Comparison of ENCODE assay signal across 14 cellular contexts in the genomic region with DNA sequence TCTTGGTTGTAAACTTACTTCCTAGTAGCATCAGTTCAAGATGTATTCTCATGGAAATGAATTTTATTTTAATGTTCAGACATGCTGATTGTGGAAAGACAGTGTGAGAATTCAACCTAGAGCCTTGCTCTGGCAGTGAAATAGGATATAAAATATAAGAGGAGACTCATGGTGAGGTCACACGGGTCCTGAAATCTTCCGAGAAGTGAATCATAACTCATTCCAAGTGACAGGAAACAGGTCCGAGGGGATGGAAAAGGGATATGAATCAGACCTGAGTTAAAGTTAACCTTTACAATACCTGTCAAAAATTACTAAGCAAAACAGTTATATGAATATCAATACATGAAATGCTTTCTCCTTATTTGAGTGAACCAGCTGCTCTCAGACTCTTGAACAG.
DNase-seq lines count a peak whose midpoint lies in the region; ATAC-seq and TF ChIP-seq lines count a peak whose summit lies in the region.
"Had no signal": no experiment of that assay in that cellular context is flagged by ENCODE, and none has a peak within 500 bp of the region (broad histone marks: within the 10 kb centered on the region; RNA-seq: fewer than 3 reads in every experiment).

No MANE protein-coding gene starts in this region.

- intact Hi-C loops in activated CD4-positive, alpha-beta memory T cell treated with anti-CD3 and anti-CD28 coated beads for 36 hours (cut with micrococcal nuclease) = no loop called here
- intact Hi-C loops in upper lobe of right lung (cut with DNase I) = no loop called here

- DNase-seq in GM23248 = peak; percentile 59
- DNase-seq in RWPE1 (ENCODE audit: low spot score) = peak; percentile 84
- DNase-seq in epithelial cell of proximal tubule (ENCODE audit: low read depth) = peak; percentile 15
- no peak for DNase-seq in osteoblast (ENCODE audit: insufficient read length, low spot score, missing footprints)
- no peak for DNase-seq in activated CD4-positive, alpha-beta memory T cell treated with anti-CD3 and anti-CD28 coated beads for 36 hours
- DNase-seq in activated T-cell treated with anti-CD3 and anti-CD28 coated beads, Interleukin-2, amount 50 U/mL, for 72 hours = no peak
- DNase-seq in upper lobe of right lung = no peak
- DNase-seq: activated T-cell treated with anti-CD3 and anti-CD28 coated beads, Interleukin-2, amount 50 U/mL, for 24 hours; body of pancreas; CD4-positive, alpha-beta T cell; NCI-H146; stomach had no signal

- H3F3A ChIP-seq in GM23248 (ENCODE audit: insufficient read depth) = no peaks in the 10 kb centered on the region

- no peaks in the 10 kb centered on the region for H3K36me3 Mint-ChIP-seq in activated CD4-positive, alpha-beta memory T cell treated with anti-CD3 and anti-CD28 coated beads for 36 hours
- peaks cover 0 to 1% of the 10 kb centered on the region in 2 donors for H3K36me3 Mint-ChIP-seq in activated T-cell treated with anti-CD3 and anti-CD28 coated beads, Interleukin-2, amount 50 U/mL, for 72 hours (ENCODE audit: insufficient read depth in 2 of 2)

- no peak overlapping the region for H3K9ac ChIP-seq in GM23248

- H3K27ac ChIP-seq in GM23248 (0 out of 2 replicates have a peak overlapping the region, but pooled peaks have one; percentile 24), RWPE1 (no peak overlapping the region), osteoblast (ENCODE audit: low read depth, low read length) (peak overlapping the region; percentile 32), upper lobe of right lung (no peak overlapping the region)
- H3K27ac ChIP-seq: body of pancreas, stomach had no signal

- H3K4me3 ChIP-seq in GM23248 (no peak overlapping the region), epithelial cell of proximal tubule (ENCODE audit: low read depth, low read length) (no peak overlapping the region), osteoblast (ENCODE audit: insufficient read depth, low read length) (no peak overlapping the region), upper lobe of right lung (no peak overlapping the region)
- H3K4me3 ChIP-seq: body of pancreas, stomach had no signal

- H3K9me3 ChIP-seq in GM23248 (ENCODE audit: low read depth) = no peaks in the 10 kb centered on the region
- H3K9me3 ChIP-seq in osteoblast (ENCODE audit: low read depth, low read length) = no peaks in the 10 kb centered on the region
- H3K9me3 ChIP-seq in upper lobe of right lung = no peaks in the 10 kb centered on the region
- H3K9me3 ChIP-seq: body of pancreas, stomach had no signal

- no peaks in the 10 kb centered on the region for H3K9me2 ChIP-seq in GM23248 (ENCODE audit: insufficient read depth)

- no peaks in the 10 kb centered on the region for H3K4me1 Mint-ChIP-seq in activated CD4-positive, alpha-beta memory T cell treated with anti-CD3 and anti-CD28 coated beads for 36 hours (ENCODE audit: low read depth)
- no peaks in the 10 kb centered on the region for H3K4me1 Mint-ChIP-seq in activated T-cell treated with anti-CD3 and anti-CD28 coated beads, Interleukin-2, amount 50 U/mL, for 72 hours (ENCODE audit: low read depth)

- no peak overlapping the region for H3K27ac Mint-ChIP-seq in activated CD4-positive, alpha-beta memory T cell treated with anti-CD3 and anti-CD28 coated beads for 36 hours
- H3K27ac Mint-ChIP-seq in activated T-cell treated with anti-CD3 and anti-CD28 coated beads, Interleukin-2, amount 50 U/mL, for 72 hours = no peak overlapping the region
- H3K27ac Mint-ChIP-seq: activated T-cell treated with anti-CD3 and anti-CD28 coated beads, Interleukin-2, amount 50 U/mL, for 24 hours; CD4-positive, alpha-beta T cell had no signal

- H2AFZ ChIP-seq in GM23248 = peak overlapping the region; percentile 43; the same call in 1 of the 2 replicates
- H2AFZ ChIP-seq in osteoblast (ENCODE audit: low read length) = peak overlapping the region; percentile 63

- ATAC-seq in GM18861 (IDR thresholded peaks at IDR 0.05; ENCODE audit: unreplicated experiment) = no peak
- ATAC-seq in activated T-cell treated with anti-CD3 and anti-CD28 coated beads, Interleukin-2, amount 50 U/mL, for 72 hours (replicated peaks in 1 of 2) = no peak
- no peak for ATAC-seq in upper lobe of right lung
- ATAC-seq: activated CD4-positive, CD25-positive, alpha-beta regulatory T cell treated with anti-CD3 and anti-CD28 coated beads, Interleukin-2, amount 50 U/mL, for 24 hours; body of pancreas had no signal

- H3K79me2 ChIP-seq in GM23248 (ENCODE audit: insufficient read depth) (no peaks in the 10 kb centered on the region), osteoblast (ENCODE audit: insufficient read depth, low read length) (no peaks in the 10 kb centered on the region)

- 17 to 22% methylated on average over 3 of the region's 3 CpGs for WGBS in GM23248 (ENCODE audit: low coverage in 1 of 2, low lambda C conversion rate in 2 of 2, missing lambda C conversion rate in 2 of 2), 2 experiments

- peaks cover 8% of the 10 kb centered on the region for H3K4me1 ChIP-seq in GM23248 (ENCODE audit: insufficient read depth)
- H3K4me1 ChIP-seq in osteoblast (ENCODE audit: insufficient read depth, low read length) = peaks cover 8% of the 10 kb centered on the region
- H3K4me1 ChIP-seq in upper lobe of right lung = no peaks in the 10 kb centered on the region
- H3K4me1 ChIP-seq: body of pancreas, stomach had no signal

- in situ Hi-C loops in GM23248 (cut with MboI) = no loop called here

- H3K27me3 Mint-ChIP-seq in activated CD4-positive, alpha-beta memory T cell treated with anti-CD3 and anti-CD28 coated beads for 36 hours = no peaks in the 10 kb centered on the region
- no peaks in the 10 kb centered on the region for H3K27me3 Mint-ChIP-seq in activated T-cell treated with anti-CD3 and anti-CD28 coated beads, Interleukin-2, amount 50 U/mL, for 72 hours (ENCODE audit: low read depth)
- H3K27me3 Mint-ChIP-seq: activated T-cell treated with anti-CD3 and anti-CD28 coated beads, Interleukin-2, amount 50 U/mL, for 24 hours; CD4-positive, alpha-beta T cell had no signal

- H3K36me3 ChIP-seq in GM23248 (ENCODE audit: low read depth) = no peaks in the 10 kb centered on the region
- H3K36me3 ChIP-seq in osteoblast (ENCODE audit: insufficient read depth, low read length) = no peaks in the 10 kb centered on the region
- no peaks in the 10 kb centered on the region for H3K36me3 ChIP-seq in upper lobe of right lung
- H3K36me3 ChIP-seq: stomach had no signal

- TF ChIP-seq CTCF in RWPE1 (conservative IDR thresholded peaks at IDR 0.05; ENCODE audit: low read depth) (no peak), epithelial cell of proximal tubule (conservative IDR thresholded peaks at IDR 0.05; ENCODE audit: low read depth, low read length) (no peak), osteoblast (IDR thresholded peaks at IDR 0.05; ENCODE audit: extremely low read depth, low read depth, low read length) (no peak), upper lobe of right lung (IDR thresholded peaks at IDR 0.05) (no peak)

- H3K4me3 Mint-ChIP-seq in activated CD4-positive, alpha-beta memory T cell treated with anti-CD3 and anti-CD28 coated beads for 36 hours = no peak overlapping the region
- H3K4me3 Mint-ChIP-seq in activated T-cell treated with anti-CD3 and anti-CD28 coated beads, Interleukin-2, amount 50 U/mL, for 72 hours = no peak overlapping the region
- H3K4me3 Mint-ChIP-seq: activated T-cell treated with anti-CD3 and anti-CD28 coated beads, Interleukin-2, amount 50 U/mL, for 24 hours; CD4-positive, alpha-beta T cell had no signal

- H4K20me1 ChIP-seq in GM23248 (ENCODE audit: insufficient read depth) (no peaks in the 10 kb centered on the region), osteoblast (ENCODE audit: insufficient read depth, low read length) (no peaks in the 10 kb centered on the region)

- peaks cover 11% of the 10 kb centered on the region for H3K9me3 Mint-ChIP-seq in activated CD4-positive, alpha-beta memory T cell treated with anti-CD3 and anti-CD28 coated beads for 36 hours
- peaks cover 6 to 7% of the 10 kb centered on the region in 2 donors for H3K9me3 Mint-ChIP-seq in activated T-cell treated with anti-CD3 and anti-CD28 coated beads, Interleukin-2, amount 50 U/mL, for 72 hours

- H3K4me2 ChIP-seq in GM23248 (ENCODE audit: unreplicated experiment) (no peak overlapping the region), osteoblast (ENCODE audit: insufficient read depth, low read length) (peak overlapping the region; percentile 23)

- CTCF ChIA-PET in RWPE1 (lab: Yijun Ruan, JAX) = no interaction called here
- CTCF ChIA-PET in activated CD4-positive, alpha-beta memory T cell treated with anti-CD3 and anti-CD28 coated beads for 36 hours (lab: Charles Lee) = no interaction called here

- POLR2A ChIA-PET in RWPE1 (lab: Yijun Ruan, JAX; ENCODE audit: low non-redundant PET) = no interaction called here
- POLR2A ChIA-PET in activated CD4-positive, alpha-beta memory T cell treated with anti-CD3 and anti-CD28 coated beads for 36 hours (lab: Charles Lee) = no interaction called here

- no peaks in the 10 kb centered on the region for H3K27me3 ChIP-seq in GM23248 (replicated peaks; ENCODE audit: insufficient read depth)
- no peaks in the 10 kb centered on the region for H3K27me3 ChIP-seq in osteoblast (ENCODE audit: insufficient read depth, low read length)
- H3K27me3 ChIP-seq in upper lobe of right lung = no peaks in the 10 kb centered on the region
- H3K27me3 ChIP-seq: body of pancreas, stomach had no signal

Comparison
In these comparisons a context has a peak if more than half of its experiments do, and no peak if none do; other contexts are left out.
1. DNase-seq: peak in GM23248 (single experiment), RWPE1 (single experiment) and epithelial cell of proximal tubule (single experiment); none in osteoblast (single experiment), activated CD4-positive, alpha-beta memory T cell treated with anti-CD3 and anti-CD28 coated beads for 36 hours (single experiment), activated T-cell treated with anti-CD3 and anti-CD28 coated beads, Interleukin-2, amount 50 U/mL, for 72 hours (0 of 2) and upper lobe of right lung (single experiment).
2. H3K27ac ChIP-seq: peak in GM23248 (single experiment) and osteoblast (single experiment); none in RWPE1 (single experiment) and upper lobe of right lung (single experiment).